1 cellular context compared by ENCODE assay signal in genomic region chr14:93142854-93143652, GRCh38.
TF ChIP-seq lines count a peak whose summit lies in the region.

No MANE protein-coding gene starts in this region.

TF ChIP-seq in HepG2, 621 proteins besides CTCF, POLR2A, EP300 and RAD21 (continues in another document):
- TF ChIP-seq SOX5 (CRISPR knock-in tag; IDR thresholded peaks at IDR 0.05; ENCODE audit: borderline replicate concordance) (0 out of 2 replicates have a peak, but pooled peaks have one; percentile 27), IRF9 (CRISPR knock-in tag; IDR thresholded peaks at IDR 0.05; ENCODE audit: borderline replicate concordance) (no peak), MTF2 (CRISPR knock-in tag; IDR thresholded peaks at IDR 0.05; ENCODE audit: borderline replicate concordance) (no peak), MIXL1 (CRISPR knock-in tag; IDR thresholded peaks at IDR 0.05) (0 out of 2 replicates have a peak, but pooled peaks have one; percentile 43), ZNF615 (CRISPR knock-in tag; IDR thresholded peaks at IDR 0.05; ENCODE audit: borderline replicate concordance) (no peak), ESRRA (CRISPR knock-in tag; IDR thresholded peaks at IDR 0.05; ENCODE audit: low read depth) (peak; percentile 42; the same call in 1 of the 2 replicates), MIER2 (CRISPR knock-in tag; IDR thresholded peaks at IDR 0.05) (no peak), KLF16 (CRISPR knock-in tag; IDR thresholded peaks at IDR 0.05) (no peak), IKZF5 (CRISPR knock-in tag; IDR thresholded peaks at IDR 0.05) (no peak), SAP130 (CRISPR knock-in tag; IDR thresholded peaks at IDR 0.05; ENCODE audit: low read depth) (peak; percentile 57), GATAD2A (CRISPR knock-in tag; IDR thresholded peaks at IDR 0.05) (peak; percentile 36; the same call in 1 of the 2 replicates), CENPX (CRISPR knock-in tag; IDR thresholded peaks at IDR 0.05) (no peak), ZBTB20 (CRISPR knock-in tag; IDR thresholded peaks at IDR 0.05; ENCODE audit: borderline replicate concordance, low read depth) (peak; percentile 61; the same call in 1 of the 2 replicates), TEF (CRISPR knock-in tag; IDR thresholded peaks at IDR 0.05) (no peak), RXRA (CRISPR knock-in tag; IDR thresholded peaks at IDR 0.05) (peak; percentile 41; the same call in 1 of the 2 replicates), SNAPC2 (CRISPR knock-in tag; IDR thresholded peaks at IDR 0.05) (peak; percentile 10; the same call in 1 of the 2 replicates), HDAC1 (CRISPR knock-in tag; IDR thresholded peaks at IDR 0.05) (peak; percentile 53), POGZ (CRISPR knock-in tag; IDR thresholded peaks at IDR 0.05) (peak; percentile 64), ARID5B (CRISPR knock-in tag; IDR thresholded peaks at IDR 0.05) (peak; percentile 55), ZNF460 (CRISPR knock-in tag; IDR thresholded peaks at IDR 0.05; ENCODE audit: borderline replicate concordance) (peak; percentile 95), ELF3 (CRISPR knock-in tag; IDR thresholded peaks at IDR 0.05) (peak; percentile 66), TBX2 (CRISPR knock-in tag; IDR thresholded peaks at IDR 0.05; ENCODE audit: borderline replicate concordance) (peak; percentile 42; the same call in 1 of the 2 replicates), TGIF2 (CRISPR knock-in tag; IDR thresholded peaks at IDR 0.05) (no peak), PAXIP1 (CRISPR knock-in tag; conservative IDR thresholded peaks at IDR 0.05) (peak; percentile 65), ETV5 (CRISPR knock-in tag; IDR thresholded peaks at IDR 0.05; ENCODE audit: borderline replicate concordance) (no peak), ZFY (CRISPR knock-in tag; IDR thresholded peaks at IDR 0.05) (no peak), HMGA1 (CRISPR knock-in tag; conservative IDR thresholded peaks at IDR 0.05) (no peak), RBFOX2 (IDR thresholded peaks at IDR 0.05; ENCODE audit: low read depth, low read length) (no peak), ZNF777 (CRISPR knock-in tag; IDR thresholded peaks at IDR 0.05) (no peak), TCF7L2 (IDR thresholded peaks at IDR 0.05; ENCODE audit: low read depth, low read length) (no peak), ZBTB8A (CRISPR knock-in tag; IDR thresholded peaks at IDR 0.05; ENCODE audit: borderline replicate concordance, low read depth) (no peak), FOXP4 (CRISPR knock-in tag; IDR thresholded peaks at IDR 0.05) (0 out of 2 replicates have a peak, but pooled peaks have one; percentile 43), TEAD3 (CRISPR knock-in tag; optimal IDR thresholded peaks at IDR 0.05; ENCODE audit: borderline replicate concordance) (peak; percentile 54), GPBP1L1 (CRISPR knock-in tag; IDR thresholded peaks at IDR 0.05) (no peak), BCL6 (CRISPR knock-in tag; IDR thresholded peaks at IDR 0.05) (peak; percentile 66), ZNF33A (CRISPR knock-in tag; IDR thresholded peaks at IDR 0.05; ENCODE audit: borderline replicate concordance) (no peak), AHDC1 (CRISPR knock-in tag; IDR thresholded peaks at IDR 0.05; ENCODE audit: borderline replicate concordance) (0 out of 2 replicates have a peak, but pooled peaks have one; percentile 44), SRSF9 (IDR thresholded peaks at IDR 0.05; ENCODE audit: borderline replicate concordance, insufficient read depth, low read depth, low read length, poor library complexity, severe bottlenecking) (no peak), MAFG (CRISPR knock-in tag; IDR thresholded peaks at IDR 0.05) (no peak)
